8 cellular contexts compared by ENCODE assay signal in the genomic region with DNA sequence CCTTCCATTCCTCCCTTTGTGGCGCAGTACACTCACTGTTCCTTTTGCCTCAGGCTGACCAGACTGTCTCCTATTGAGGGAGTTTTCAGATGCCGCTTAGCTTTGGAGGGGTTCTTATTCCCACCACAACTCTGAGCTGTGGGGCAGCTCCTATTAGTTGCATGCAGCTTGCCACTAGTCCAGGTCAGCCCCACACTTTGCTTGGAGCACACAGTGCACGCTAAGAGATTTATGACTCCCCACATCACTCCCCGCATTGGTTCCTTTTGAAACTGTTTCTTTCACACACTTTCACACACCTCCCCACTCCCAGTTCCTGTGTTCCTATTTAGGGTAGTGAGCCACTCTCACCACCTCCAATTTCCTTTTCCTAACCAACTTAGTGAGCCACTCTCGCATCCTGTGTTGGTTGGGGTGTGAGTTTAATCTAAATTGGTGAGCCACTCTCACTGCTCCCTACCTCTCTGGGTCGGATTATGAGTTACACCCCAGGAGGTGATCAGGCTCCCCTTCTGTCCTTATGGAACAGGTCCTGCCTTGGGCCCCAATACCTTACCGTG. TPM values are rescaled to one million over a fixed set of nuclear protein-coding genes. Genes with fewer than 3 reads are reported as not detected.
DNase-seq lines count a peak whose midpoint lies in the region; ATAC-seq and FAIRE-seq lines count a peak whose summit lies in the region.

No MANE protein-coding gene starts in this region.

- FAIRE-seq in urothelium cell line (lab: Jason Lieb, UNC): no peak

- DNase-seq in Right ventricle myocardium inferior (ENCODE audit: missing footprints) (no peak), cardiac septum (ENCODE audit: low spot score) (no peak), urothelium cell line (ENCODE audit: low spot score) (no peak), cortex of kidney (lab: John Stamatoyannopoulos, UW) (no peak)
- DNase-seq in activated T-cell treated with anti-CD3 and anti-CD28 coated beads, Interleukin-2, amount 50 U/mL, for 48 hours: peak; percentile 47 to 50
- DNase-seq in stimulated activated naive CD8-positive, alpha-beta T cell treated with anti-CD3 and anti-CD28 coated beads, Interleukin-15, Interleukin-2, amounts not matched to agents 100 U/mL and 50 U/mL, for 24 hours: peak; percentile 33

- intact Hi-C loops in Right ventricle myocardium inferior (cut with DNase I): no loop called here
- intact Hi-C loops in cardiac septum (cut with DNase I): no loop called here

- ATAC-seq in Right ventricle myocardium inferior (peak; percentile 23), HG03196 (IDR thresholded peaks at IDR 0.05; ENCODE audit: unreplicated experiment) (peak; percentile 65), HG02840 (IDR thresholded peaks at IDR 0.05; ENCODE audit: low FRiP score, unreplicated experiment) (no peak)
- peak; percentile 83 for ATAC-seq in stimulated activated naive CD8-positive, alpha-beta T cell treated with anti-CD3 and anti-CD28 coated beads, Interleukin-15, Interleukin-2, amounts not matched to agents 100 U/mL and 50 U/mL, for 24 hours

RNA-seq across cellular contexts. Expression of a gene that starts 10.4 kb away (rescaled TPM):
- total RNA-seq in Right ventricle myocardium inferior: 1.8 TPM
- 1.7 TPM for total RNA-seq in cardiac septum

RNA-seq across cellular contexts. Expression of a gene that starts 21.4 kb away (rescaled TPM):
- total RNA-seq in Right ventricle myocardium inferior (2.5 TPM), cardiac septum (1.7 TPM)

RNA-seq across cellular contexts. Expression of a gene that starts 52.9 kb away (rescaled TPM):
- 52.7 TPM for total RNA-seq in Right ventricle myocardium inferior
- 38.1 TPM for total RNA-seq in cardiac septum

Comparison
In these comparisons a context has a peak if more than half of its experiments do, and no peak if none do; other contexts are left out.
1. DNase-seq: peak in activated T-cell treated with anti-CD3 and anti-CD28 coated beads, Interleukin-2, amount 50 U/mL, for 48 hours (2 of 2) and stimulated activated naive CD8-positive, alpha-beta T cell treated with anti-CD3 and anti-CD28 coated beads, Interleukin-15, Interleukin-2, amounts not matched to agents 100 U/mL and 50 U/mL, for 24 hours (single experiment); none in Right ventricle myocardium inferior (single experiment), cardiac septum (single experiment), urothelium cell line (single experiment) and cortex of kidney (single experiment).